9 cellular contexts compared by ENCODE assay signal in genomic region chr4:5758741-5759140, GRCh38. TPM values are rescaled to one million over a fixed set of nuclear protein-coding genes. Genes with fewer than 3 reads are reported as not detected.
DNase-seq lines count a peak whose midpoint lies in the region; ATAC-seq and TF ChIP-seq lines count a peak whose summit lies in the region.
"Had no signal": no experiment of that assay in that cellular context is flagged by ENCODE, and none has a peak within 500 bp of the region (broad histone marks: within the 10 kb centered on the region; RNA-seq: fewer than 3 reads in every experiment).

No MANE protein-coding gene starts in this region.

- ATAC-seq in WTC11 (no peak), HG02981 (IDR thresholded peaks at IDR 0.05; ENCODE audit: unreplicated experiment) (no peak)
- peak; percentile 94 for ATAC-seq in stimulated activated naive CD8-positive, alpha-beta T cell treated with anti-CD3 and anti-CD28 coated beads, Interleukin-15, amount 100 ng/mL, for 72 hours

- H3K4me3 Mint-ChIP-seq in WTC11 = no peak overlapping the region
- H3K4me3 Mint-ChIP-seq in stimulated activated naive CD8-positive, alpha-beta T cell treated with anti-CD3 and anti-CD28 coated beads, Interleukin-15, amount 100 ng/mL, for 72 hours = no peak overlapping the region
- H3K4me3 Mint-ChIP-seq: activated naive CD8-positive, alpha-beta T cell had no signal

- POLR2A ChIA-PET in WTC11 (lab: Charles Lee) = no interaction called here

- H3K27ac Mint-ChIP-seq in WTC11 = peak overlapping the region; percentile 16; the same call in 1 of the 2 replicates
- H3K27ac Mint-ChIP-seq in stimulated activated naive CD8-positive, alpha-beta T cell treated with anti-CD3 and anti-CD28 coated beads, Interleukin-15, amount 100 ng/mL, for 72 hours = peak overlapping the region in 1 of 2 donors; percentile 15
- H3K27ac Mint-ChIP-seq: activated naive CD8-positive, alpha-beta T cell had no signal

- TF ChIP-seq CTCF in WTC11 (IDR thresholded peaks at IDR 0.05) = no peak

- H3K4me1 Mint-ChIP-seq in WTC11 = peaks cover 25% of the 10 kb centered on the region
- no peaks in the 10 kb centered on the region for H3K4me1 Mint-ChIP-seq in stimulated activated naive CD8-positive, alpha-beta T cell treated with anti-CD3 and anti-CD28 coated beads, Interleukin-15, amount 100 ng/mL, for 72 hours

- H3K36me3 Mint-ChIP-seq in WTC11 = peaks cover 18% of the 10 kb centered on the region
- H3K36me3 Mint-ChIP-seq: activated naive CD8-positive, alpha-beta T cell had no signal

- no peaks in the 10 kb centered on the region for H3K9me3 Mint-ChIP-seq in WTC11
- peaks cover 0 to 10% of the 10 kb centered on the region in 2 donors for H3K9me3 Mint-ChIP-seq in stimulated activated naive CD8-positive, alpha-beta T cell treated with anti-CD3 and anti-CD28 coated beads, Interleukin-15, amount 100 ng/mL, for 72 hours

- CTCF ChIA-PET in WTC11 (lab: Charles Lee) = no interaction called here

- peak; percentile 48 for DNase-seq in activated T-cell treated with anti-CD3 and anti-CD28 coated beads for 24 hours (ENCODE audit: low read depth)
- DNase-seq in activated T-cell treated with anti-CD3 and anti-CD28 coated beads, Interleukin-2, amount 50 U/mL, for 1 hour = no peak
- no peak for DNase-seq in WTC11 (ENCODE audit: low spot score)
- peak; percentile 5 for DNase-seq in iPS-NIHi7 (ENCODE audit: extremely low spot score)
- DNase-seq in stimulated activated naive CD8-positive, alpha-beta T cell treated with anti-CD3 and anti-CD28 coated beads, Interleukin-15, amount 100 ng/mL, for 72 hours = peak in 1 of 2 donors; percentile 31
- no peak for DNase-seq in GM19238 (ENCODE audit: insufficient read length, low spot score)
- DNase-seq in NCI-H2107 (lab: John Stamatoyannopoulos, UW) = no peak

- H3K27me3 Mint-ChIP-seq in WTC11 (ENCODE audit: low read depth) = no peaks in the 10 kb centered on the region
- H3K27me3 Mint-ChIP-seq in stimulated activated naive CD8-positive, alpha-beta T cell treated with anti-CD3 and anti-CD28 coated beads, Interleukin-15, amount 100 ng/mL, for 72 hours = no peaks in the 10 kb centered on the region

TF ChIP-seq in WTC11, 78 proteins besides CTCF, POLR2A, EP300 and RAD21:
- no peak for TF ChIP-seq GTF2I (CRISPR knock-in tag; conservative IDR thresholded peaks at IDR 0.05)
- TF ChIP-seq GABPB1 (CRISPR knock-in tag; IDR thresholded peaks at IDR 0.05) = no peak
- no peak for TF ChIP-seq ZBTB21 (CRISPR knock-in tag; IDR thresholded peaks at IDR 0.05; ENCODE audit: borderline replicate concordance)
- TF ChIP-seq OVOL2 (CRISPR knock-in tag; IDR thresholded peaks at IDR 0.05; ENCODE audit: borderline replicate concordance) = no peak
- no peak for TF ChIP-seq ZNF317 (CRISPR knock-in tag; IDR thresholded peaks at IDR 0.05; ENCODE audit: borderline replicate concordance, low read depth)

RNA-seq across cellular contexts. Expression of gene EVC, which starts 47.7 kb away (rescaled TPM):
- total RNA-seq in WTC11 (2021) = 10.4 to 14.0 TPM (median 12.5 TPM) in 3 replicates

RNA-seq across cellular contexts. Expression of gene EVC2, which starts 50.4 kb away (rescaled TPM):
- 4.8 to 6.3 TPM (median 5.8 TPM) in 3 replicates for total RNA-seq in WTC11 (2021)

Comparison
In these comparisons a context has a peak if more than half of its experiments do, and no peak if none do; other contexts are left out.
1. DNase-seq: peak in activated T-cell treated with anti-CD3 and anti-CD28 coated beads for 24 hours (single experiment) and iPS-NIHi7 (single experiment); none in activated T-cell treated with anti-CD3 and anti-CD28 coated beads, Interleukin-2, amount 50 U/mL, for 1 hour (single experiment), WTC11 (single experiment), GM19238 (single experiment) and NCI-H2107 (single experiment).